1 cellular context compared by ENCODE assay signal in genomic region chr16:85306071-85306792, GRCh38.
TF ChIP-seq lines count a peak whose summit lies in the region.

No MANE protein-coding gene starts in this region.

TF ChIP-seq in HepG2, 621 proteins besides CTCF, POLR2A, EP300 and RAD21 (continued from another document and continues in another):
- TF ChIP-seq DZIP1 (CRISPR knock-in tag; IDR thresholded peaks at IDR 0.05) (no peak), ZNF263 (CRISPR knock-in tag; IDR thresholded peaks at IDR 0.05) (peak; percentile 88), MBD4 (IDR thresholded peaks at IDR 0.05; ENCODE audit: borderline replicate concordance, low read length) (no peak), HES4 (CRISPR knock-in tag; IDR thresholded peaks at IDR 0.05; ENCODE audit: borderline replicate concordance) (peak; percentile 75; the same call in 1 of the 2 replicates), NFRKB (IDR thresholded peaks at IDR 0.05) (no peak), SAP130 (CRISPR knock-in tag; IDR thresholded peaks at IDR 0.05; ENCODE audit: low read depth) (peak; percentile 98), HOXA3 (CRISPR knock-in tag; IDR thresholded peaks at IDR 0.05) (peak; percentile 95), SIN3B (IDR thresholded peaks at IDR 0.05; ENCODE audit: low read length) (no peak), NFATC3 (CRISPR knock-in tag; IDR thresholded peaks at IDR 0.05) (no peak), SIX4 (CRISPR knock-in tag; IDR thresholded peaks at IDR 0.05) (peak; percentile 73), ZNF619 (CRISPR knock-in tag; IDR thresholded peaks at IDR 0.05) (0 out of 2 replicates have a peak, but pooled peaks have one; percentile 51), ZNF605 (CRISPR knock-in tag; IDR thresholded peaks at IDR 0.05) (peak; percentile 95), ZHX1 (CRISPR knock-in tag; IDR thresholded peaks at IDR 0.05; ENCODE audit: low read depth) (peak; percentile 57; the same call in 1 of the 2 replicates), ZFY (CRISPR knock-in tag; IDR thresholded peaks at IDR 0.05) (peak; percentile 55), ZBTB7B (CRISPR knock-in tag; IDR thresholded peaks at IDR 0.05) (no peak; the same call in 1 of the 2 replicates), DPF2 (CRISPR knock-in tag; IDR thresholded peaks at IDR 0.05; ENCODE audit: borderline replicate concordance, low read depth) (peak; percentile 69), ZNF672 (CRISPR knock-in tag; IDR thresholded peaks at IDR 0.05) (peak; percentile 70; the same call in 1 of the 2 replicates), SKIL (CRISPR knock-in tag; IDR thresholded peaks at IDR 0.05; ENCODE audit: borderline replicate concordance) (peak; percentile 88), ZNF549 (CRISPR knock-in tag; IDR thresholded peaks at IDR 0.05) (no peak), ARID5B (CRISPR knock-in tag; IDR thresholded peaks at IDR 0.05) (peak; percentile 84), TBP (CRISPR knock-in tag; IDR thresholded peaks at IDR 0.05) (no peak), MAFF (IDR thresholded peaks at IDR 0.05; ENCODE audit: low read depth, low read length) (no peak), ELF4 (CRISPR knock-in tag; IDR thresholded peaks at IDR 0.05; ENCODE audit: borderline replicate concordance) (no peak), PCBP2 (optimal IDR thresholded peaks at IDR 0.05; ENCODE audit: low read depth, low read length, poor library complexity, severe bottlenecking) (no peak), HNRNPK (IDR thresholded peaks at IDR 0.05; ENCODE audit: low read depth, low read length, poor library complexity, severe bottlenecking) (no peak), ZNF331 (CRISPR knock-in tag; IDR thresholded peaks at IDR 0.05) (peak; percentile 94), SMC3 (IDR thresholded peaks at IDR 0.05; ENCODE audit: low read length) (no peak), NR2F6 (IDR thresholded peaks at IDR 0.05) (peak; percentile 78), NR2F6 (CRISPR knock-in tag; IDR thresholded peaks at IDR 0.05) (peak; percentile 96), KAT2B (IDR thresholded peaks at IDR 0.05; ENCODE audit: borderline replicate concordance, low read depth, low read length) (no peak), ZNF580 (CRISPR knock-in tag; IDR thresholded peaks at IDR 0.05; ENCODE audit: borderline replicate concordance, low read depth) (peak; percentile 94), CERS6 (CRISPR knock-in tag; IDR thresholded peaks at IDR 0.05) (no peak), HMG20B (CRISPR knock-in tag; conservative IDR thresholded peaks at IDR 0.05) (no peak), DBP (CRISPR knock-in tag; IDR thresholded peaks at IDR 0.05; ENCODE audit: not compliant biosample characterization) (no peak), CSRNP1 (CRISPR knock-in tag; IDR thresholded peaks at IDR 0.05) (0 out of 2 replicates have a peak, but pooled peaks have one; percentile 64), THYN1 (CRISPR knock-in tag; IDR thresholded peaks at IDR 0.05; ENCODE audit: borderline replicate concordance, low read depth) (no peak), IKZF5 (CRISPR knock-in tag; IDR thresholded peaks at IDR 0.05) (peak; percentile 89), JUN (CRISPR knock-in tag; IDR thresholded peaks at IDR 0.05) (0 out of 2 replicates have a peak, but pooled peaks have one; percentile 68), ZNF264 (CRISPR knock-in tag; IDR thresholded peaks at IDR 0.05) (0 out of 2 replicates have a peak, but pooled peaks have one; percentile 49), SP2 (CRISPR knock-in tag; IDR thresholded peaks at IDR 0.05) (no peak), ZBTB8A (CRISPR knock-in tag; IDR thresholded peaks at IDR 0.05; ENCODE audit: borderline replicate concordance, low read depth) (no peak)
